In the genomic region with DNA sequence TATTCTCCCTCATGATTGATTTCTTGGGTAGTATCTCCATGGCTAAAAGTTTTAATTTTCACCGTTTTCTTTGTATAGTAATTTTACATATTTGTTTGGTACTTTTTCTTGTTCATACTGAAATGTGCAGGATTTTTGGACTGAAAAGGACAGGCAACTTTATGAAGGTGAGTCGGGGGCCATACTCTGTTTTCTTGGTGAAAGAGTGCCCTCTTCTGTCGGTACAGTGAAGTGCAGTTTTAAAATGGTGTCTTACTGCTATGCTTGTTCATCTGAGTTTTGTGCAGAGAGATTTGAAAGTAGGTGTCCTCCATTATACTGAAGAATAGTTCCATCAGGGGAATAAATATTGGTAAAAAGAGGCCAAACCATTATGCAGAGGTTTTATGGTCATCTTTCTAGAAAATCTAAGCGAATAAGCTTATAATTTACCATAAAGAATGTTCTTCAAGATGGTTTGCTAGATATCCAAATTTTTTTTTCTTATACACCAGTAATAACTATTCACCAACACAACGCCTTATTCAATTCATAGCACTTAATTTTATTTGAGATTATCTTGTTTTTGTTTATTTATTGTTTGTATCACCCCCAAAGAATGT, we compare ENCODE assay signal across 9 cellular contexts. TPM values are rescaled to one million over a fixed set of nuclear protein-coding genes. Genes with fewer than 3 reads are reported as not detected.
DNase-seq lines count a peak whose midpoint lies in the region; ATAC-seq and TF ChIP-seq lines count a peak whose summit lies in the region.
"Had no signal": no experiment of that assay in that cellular context is flagged by ENCODE, and none has a peak within 500 bp of the region (broad histone marks: within the 10 kb centered on the region; RNA-seq: fewer than 3 reads in every experiment).

No MANE protein-coding gene starts in this region.

- no peak overlapping the region for H3K4me3 Mint-ChIP-seq in CD14-positive monocyte

- no peaks in the 10 kb centered on the region for H3K36me3 Mint-ChIP-seq in CD14-positive monocyte

- H3K9me3 Mint-ChIP-seq in CD14-positive monocyte, result no peaks in the 10 kb centered on the region

- no peak for TF ChIP-seq EP300 in Ishikawa (IDR thresholded peaks at IDR 0.05; ENCODE audit: borderline replicate concordance)

- peaks cover 9% of the 10 kb centered on the region for H3K4me1 Mint-ChIP-seq in CD14-positive monocyte

- peak; percentile 78 for TF ChIP-seq RAD21 in Ishikawa (IDR thresholded peaks at IDR 0.05; ENCODE audit: low read depth)

- peak; percentile 78 for TF ChIP-seq CTCF in CD14-positive monocyte (IDR thresholded peaks at IDR 0.05)

- intact Hi-C loops in CD14-positive monocyte (cut with micrococcal nuclease), result loop anchor here in 1 of 2 donors (10.0 kb wide), 1 partner anchor 64 kb away; no protein-coding TSS in a partner anchor
- intact Hi-C loops in sciatic nerve (cut with DNase I), result no loop called here

- peak overlapping the region in 1 of 7 donors; percentile 19 for H3K27ac Mint-ChIP-seq in CD14-positive monocyte

- peak; percentile 82 for ATAC-seq in GM18517 (IDR thresholded peaks at IDR 0.05; ENCODE audit: unreplicated experiment)
- ATAC-seq in stimulated activated naive CD8-positive, alpha-beta T cell treated with anti-CD3 and anti-CD28 coated beads, Interleukin-15, Interleukin-2, amounts not matched to agents 100 U/mL and 50 U/mL, for 24 hours, result no peak
- ATAC-seq in GM18520 (IDR thresholded peaks at IDR 0.05; ENCODE audit: unreplicated experiment), result no peak
- ATAC-seq in sciatic nerve, result no peak

- DNase-seq in CD14-positive monocyte (ENCODE audit: low spot score) (no peak), SK-N-DZ (ENCODE audit: low spot score) (peak; percentile 36), foreskin melanocyte (peak; percentile 45), sciatic nerve (ENCODE audit: low spot score) (no peak)
- DNase-seq in stimulated activated naive CD8-positive, alpha-beta T cell treated with anti-CD3 and anti-CD28 coated beads, Interleukin-15, Interleukin-2, amounts not matched to agents 100 U/mL and 50 U/mL, for 24 hours, result peak; percentile 6

- H3K27me3 Mint-ChIP-seq in CD14-positive monocyte (ENCODE audit: low read depth in 3 of 3), result peaks cover 0 to 5% (median 0%) of the 10 kb centered on the region in 3 donors

TF ChIP-seq in Ishikawa, 13 proteins besides CTCF, POLR2A, EP300 and RAD21:
- no peak for TF ChIP-seq EGR1 (IDR thresholded peaks at IDR 0.05)
- TF ChIP-seq TAF1 (IDR thresholded peaks at IDR 0.05; ENCODE audit: low read depth), result no peak
- TF ChIP-seq ZBTB7A (IDR thresholded peaks at IDR 0.05; ENCODE audit: low read depth), result no peak
- TF ChIP-seq FOXM1 (IDR thresholded peaks at IDR 0.05; ENCODE audit: borderline replicate concordance, low read depth), result no peak
- TF ChIP-seq TEAD4 (IDR thresholded peaks at IDR 0.05), result no peak
- no peak for TF ChIP-seq CREB1 (IDR thresholded peaks at IDR 0.05; ENCODE audit: low read depth)
- no peak for TF ChIP-seq REST (IDR thresholded peaks at IDR 0.05; ENCODE audit: low read depth)
- no peak for TF ChIP-seq YY1 (IDR thresholded peaks at IDR 0.05; ENCODE audit: low read depth)
- TF ChIP-seq NFIC (IDR thresholded peaks at IDR 0.05), result no peak
- TF ChIP-seq, protein P1, sequence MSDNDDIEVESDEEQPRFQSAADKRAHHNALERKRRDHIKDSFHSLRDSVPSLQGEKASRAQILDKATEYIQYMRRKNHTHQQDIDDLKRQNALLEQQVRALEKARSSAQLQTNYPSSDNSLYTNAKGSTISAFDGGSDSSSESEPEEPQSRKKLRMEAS (IDR thresholded peaks at IDR 0.05), result no peak
- no peak for TF ChIP-seq CEBPB (IDR thresholded peaks at IDR 0.05)
- no peak for TF ChIP-seq USF1 (IDR thresholded peaks at IDR 0.05)
- no peak for TF ChIP-seq TCF12 (IDR thresholded peaks at IDR 0.05; ENCODE audit: low read depth)
TF ChIP-seq in Ishikawa: peak in this region for 0.

RNA-seq across cellular contexts. Expression of gene SERPINB13, which starts 8.7 kb away (rescaled TPM):
- not detected for polyA plus RNA-seq in CD14-positive monocyte
- not detected in 2 replicates for polyA plus RNA-seq in SK-N-DZ (2014; cell fraction: cytosol; rRNA removed)
- polyA plus RNA-seq in SK-N-DZ (2014; cell fraction: nucleus; rRNA removed), result not detected in 2 replicates
- not detected for total RNA-seq in sciatic nerve
- total RNA-seq: T-helper 1 cell treated with Interleukin-12 subunit alpha and Interleukin-12 subunit beta and Interleukin-4 antibody, amounts not matched to agents 30 ng/mL and 1 ng/mL, for 36 hours had no signal

RNA-seq across cellular contexts. Expression of gene SERPINB12, which starts 36.3 kb away (rescaled TPM):
- polyA plus RNA-seq in CD14-positive monocyte, result not detected
- polyA plus RNA-seq in SK-N-DZ (2014; cell fraction: cytosol; rRNA removed), result not detected in 2 replicates
- not detected in 2 replicates for polyA plus RNA-seq in SK-N-DZ (2014; cell fraction: nucleus; rRNA removed)
- total RNA-seq in sciatic nerve, result not detected
- total RNA-seq: T-helper 1 cell treated with Interleukin-12 subunit alpha and Interleukin-12 subunit beta and Interleukin-4 antibody, amounts not matched to agents 30 ng/mL and 1 ng/mL, for 36 hours had no signal

Comparison
In these comparisons a context has a peak if more than half of its experiments do, and no peak if none do; other contexts are left out.
1. DNase-seq: peak in SK-N-DZ (single experiment), foreskin melanocyte (single experiment) and stimulated activated naive CD8-positive, alpha-beta T cell treated with anti-CD3 and anti-CD28 coated beads, Interleukin-15, Interleukin-2, amounts not matched to agents 100 U/mL and 50 U/mL, for 24 hours (single experiment); none in CD14-positive monocyte (single experiment) and sciatic nerve (single experiment).